ENCODE assay signal across 18 cellular contexts in genomic region chr22:25083414-25084166, GRCh38.
A peak's percentile ranks its signal among the peaks of the same experiment; 100 is the strongest.
DNase-seq lines count a peak whose midpoint lies in the region; ATAC-seq and TF ChIP-seq lines count a peak whose summit lies in the region.
"Had no signal": no experiment of that assay in that cellular context is flagged by ENCODE, and none has a peak within 500 bp of the region (broad histone marks: within the 10 kb centered on the region; RNA-seq: fewer than 3 reads in every experiment).

No MANE protein-coding gene starts in this region.

- H3K4me3 ChIP-seq in tibial artery (no peak overlapping the region), gastrocnemius medialis (no peak overlapping the region)
- H3K4me3 ChIP-seq: HAP-1 had no signal

- in situ Hi-C loops in SK-MEL-5 (cut with HindIII; ENCODE audit: low pct_unique_long_range_greater_than_20kb, low sequenced_read_pairs) = no loop called here
- in situ Hi-C loops in gastrocnemius medialis (cut with MboI; ENCODE audit: low sequenced_read_pairs in 4 of 4) = no loop called here

- no peak for TF ChIP-seq POLR2A in gastrocnemius medialis (IDR thresholded peaks at IDR 0.05)

- no peaks in the 10 kb centered on the region for H3K27me3 ChIP-seq in tibial artery
- no peaks in the 10 kb centered on the region for H3K27me3 ChIP-seq in gastrocnemius medialis

- H3K27ac ChIP-seq in tibial artery (peak overlapping the region; percentile 61 to 93), gastrocnemius medialis (no peak overlapping the region)
- H3K27ac ChIP-seq: 22Rv1 had no signal

- peaks cover 0 to 97% (median 86%) of the 10 kb centered on the region in 4 donors for H3K4me1 ChIP-seq in tibial artery
- H3K4me1 ChIP-seq in gastrocnemius medialis = no peaks in the 10 kb centered on the region
- H3K4me1 ChIP-seq: HAP-1 had no signal

- ATAC-seq in left lobe of liver (peak; percentile 21), HG03108 (IDR thresholded peaks at IDR 0.05; ENCODE audit: unreplicated experiment) (no peak), gastrocnemius medialis (no peak)
- ATAC-seq: activated naive CD8-positive, alpha-beta T cell treated with anti-CD3 and anti-CD28 coated beads, Interleukin-2, amount 50 U/mL, for 24 hours had no signal

- DNase-seq in NCI-H2081 (lab: John Stamatoyannopoulos, UW) (peak; percentile 24 to 63), NCI-H2081 treated with DMSO at 0.1 percent for 48 hours (lab: John Stamatoyannopoulos, UW) (no peak), SK-MEL-5 (ENCODE audit: low read depth, low spot score) (peak; percentile 82), left lobe of liver (ENCODE audit: low spot score) (no peak), tibial artery (no peak), gastrocnemius medialis (no peak), iPS-NIHi7 (ENCODE audit: extremely low spot score) (no peak)
- DNase-seq: activated CD4-positive, alpha-beta T cell treated with anti-CD3 and anti-CD28 coated beads, Interleukin-2, amount 50 U/mL, for 1 hour; activated naive CD8-positive, alpha-beta T cell treated with anti-CD3 and anti-CD28 coated beads, Interleukin-2, amount 50 U/mL, for 24 hours; activated T-cell treated with anti-CD3 and anti-CD28 coated beads, Interleukin-2, amount 50 U/mL, for 1 hour; effector memory CD4-positive, alpha-beta T cell; MV-4-11; NCI-H2171; SHP77; T1000 had no signal

- intact Hi-C loops in tibial artery (cut with DNase I; ENCODE audit: low total_unique reads) = loop anchor here (5.0 kb wide), 1 partner anchor 89 kb away; no protein-coding TSS in a partner anchor
- intact Hi-C loops in gastrocnemius medialis (cut with DNase I; ENCODE audit: low total_unique reads) = no loop called here

- no peak for TF ChIP-seq CTCF in tibial artery (IDR thresholded peaks at IDR 0.05)
- no peak for TF ChIP-seq CTCF in gastrocnemius medialis (IDR thresholded peaks at IDR 0.05 in 4 of 5, conservative IDR thresholded peaks at IDR 0.05 in 1 of 5)

- H3K36me3 ChIP-seq in tibial artery (no peaks in the 10 kb centered on the region), gastrocnemius medialis (no peaks in the 10 kb centered on the region)
- H3K36me3 ChIP-seq: HAP-1 had no signal

- no peaks in the 10 kb centered on the region for H3K9me3 ChIP-seq in tibial artery
- no peaks in the 10 kb centered on the region for H3K9me3 ChIP-seq in gastrocnemius medialis
- H3K9me3 ChIP-seq: HAP-1 had no signal

Comparison
In these comparisons a context has a peak if more than half of its experiments do, and no peak if none do; other contexts are left out.
1. DNase-seq: peak in NCI-H2081 (2 of 2) and SK-MEL-5 (single experiment); none in NCI-H2081 treated with DMSO at 0.1 percent for 48 hours (single experiment), left lobe of liver (single experiment), tibial artery (0 of 2), gastrocnemius medialis (0 of 2) and iPS-NIHi7 (single experiment).
2. H3K27ac ChIP-seq: peak in tibial artery (2 of 2); none in gastrocnemius medialis (0 of 4).